In genomic region chr9:93974151-93974550, GRCh38 we compare ENCODE assay signal across 20 cellular contexts. TPM values are rescaled to one million over a fixed set of nuclear protein-coding genes. Genes with fewer than 3 reads are reported as not detected.
"Had no signal": no experiment of that assay in that cellular context is flagged by ENCODE, and none has a peak within 500 bp of the region (broad histone marks: within the 10 kb centered on the region; RNA-seq: fewer than 3 reads in every experiment).

No MANE protein-coding gene starts in this region.

- DNase-seq: activated CD4-positive, alpha-beta T cell treated with anti-CD3 and anti-CD28 coated beads, Interleukin-2, amount 50 U/mL, for 48 hours; activated naive CD4-positive, alpha-beta T cell treated with anti-CD3 and anti-CD28 coated beads for 36 hours; activated T-cell treated with anti-CD3 and anti-CD28 coated beads, Interleukin-2, amount 50 U/mL, for 1 hour; hippocampal formation; mesendoderm; posterior cingulate gyrus; retina; stimulated activated CD4-positive, alpha-beta T cell treated with anti-CD3 and anti-CD28 coated beads, Interleukin-2, amount 100 ng/mL, for 48 hours; transverse colon; WERI-Rb-1 had no signal

- H3K4me1 ChIP-seq: ascending aorta, transverse colon had no signal

- H3K27ac ChIP-seq: ascending aorta, transverse colon, WERI-Rb-1 had no signal

- H3K36me3 ChIP-seq: ascending aorta, transverse colon, WERI-Rb-1 had no signal

- H3K4me1 Mint-ChIP-seq: stimulated activated memory B cell treated with anti-CD40 and anti-IgM and Interleukin-4, amounts not matched to agents 10 μg/mL and 1 μg/mL and 100 μg/mL, for 72 hours had no signal

- H3K27ac Mint-ChIP-seq: activated naive CD4-positive, alpha-beta T cell treated with anti-CD3 and anti-CD28 coated beads for 36 hours; activated T-helper 2 cell treated with anti-CD3 and anti-CD28 coated beads, Interferon-gamma antibody, Interleukin-2, Interleukin-4, amounts not matched to agents 10 μg/mL and 5 μg/mL and 100 μg/mL, durations not matched to agents 14 hours and 24 hours and 36 hours; natural killer cell treated with Interleukin-12 subunit alpha and Interleukin-12 subunit beta and Interleukin-15 and Interleukin-18, amount 100 ng/mL, for 72 hours; stimulated activated memory B cell treated with anti-CD40 and anti-IgM and Interleukin-4, amounts not matched to agents 10 μg/mL and 1 μg/mL and 100 μg/mL, for 72 hours had no signal

- FAIRE-seq: keratinocyte had no signal

- H3K4me3 ChIP-seq: ascending aorta, transverse colon had no signal

- H3K27me3 ChIP-seq: ascending aorta, transverse colon had no signal

- H3K9me3 Mint-ChIP-seq: activated T-helper 2 cell treated with anti-CD3 and anti-CD28 coated beads, Interferon-gamma antibody, Interleukin-2, Interleukin-4, amounts not matched to agents 10 μg/mL and 5 μg/mL and 100 μg/mL, durations not matched to agents 14 hours and 24 hours and 36 hours; natural killer cell treated with Interleukin-12 subunit alpha and Interleukin-12 subunit beta and Interleukin-15 and Interleukin-18, amount 100 ng/mL, for 72 hours had no signal

- ATAC-seq: natural killer cell treated with Interleukin-12 subunit alpha and Interleukin-12 subunit beta and Interleukin-15 and Interleukin-18, amount 100 ng/mL, for 72 hours; stimulated activated memory B cell treated with anti-CD40 and anti-IgM and Interleukin-4, amounts not matched to agents 10 μg/mL and 1 μg/mL and 100 μg/mL, for 72 hours had no signal

- H3K36me3 Mint-ChIP-seq: natural killer cell treated with Interleukin-12 subunit alpha and Interleukin-12 subunit beta and Interleukin-15 and Interleukin-18, amount 100 ng/mL, for 72 hours; stimulated activated memory B cell treated with anti-CD40 and anti-IgM and Interleukin-4, amounts not matched to agents 10 μg/mL and 1 μg/mL and 100 μg/mL, for 72 hours had no signal

- H3K4me3 Mint-ChIP-seq: activated naive CD4-positive, alpha-beta T cell treated with anti-CD3 and anti-CD28 coated beads for 36 hours; natural killer cell treated with Interleukin-12 subunit alpha and Interleukin-12 subunit beta and Interleukin-15 and Interleukin-18, amount 100 ng/mL, for 72 hours; stimulated activated memory B cell treated with anti-CD40 and anti-IgM and Interleukin-4, amounts not matched to agents 10 μg/mL and 1 μg/mL and 100 μg/mL, for 72 hours had no signal

RNA-seq across cellular contexts. Expression of gene BARX1, which starts 19.0 kb away (rescaled TPM):
- total RNA-seq: ascending aorta, dermis microvascular lymphatic vessel endothelial cell, epithelial cell of proximal tubule, fibroblast of villous mesenchyme, liver, skeletal muscle tissue, transverse colon had no signal
- polyA plus RNA-seq: keratinocyte, liver had no signal
